In the genomic region with DNA sequence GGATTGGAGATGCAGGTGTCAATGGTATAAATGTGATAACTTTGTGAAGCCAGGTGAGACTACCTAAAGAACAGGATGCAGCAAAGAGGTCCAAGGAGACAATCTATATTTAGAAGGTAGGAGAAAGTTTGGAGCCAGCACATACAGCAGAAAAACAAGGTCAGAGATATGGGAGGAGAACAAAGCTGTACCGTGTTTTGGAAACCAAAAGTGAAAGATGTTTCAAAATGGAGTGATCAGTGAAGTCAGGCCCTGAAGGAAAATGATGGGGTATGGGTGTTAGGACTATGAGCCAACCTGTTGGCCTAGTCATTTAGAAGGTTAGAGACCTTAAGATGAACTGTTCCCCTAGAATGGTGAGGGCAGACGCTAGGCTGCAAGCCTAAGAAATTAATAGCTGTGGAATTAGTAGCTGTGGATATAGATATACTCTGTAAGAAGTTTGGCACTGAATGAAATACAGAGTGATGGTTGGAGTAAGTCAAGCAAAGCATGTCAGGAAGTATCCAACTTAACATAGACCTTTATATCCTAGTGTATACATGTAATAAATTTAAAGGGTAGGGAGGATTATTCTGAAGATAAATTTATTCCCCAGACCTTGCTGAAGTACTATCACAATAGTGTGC, we compare ENCODE assay signal across 15 cellular contexts.
DNase-seq lines count a peak whose midpoint lies in the region; ATAC-seq lines count a peak whose summit lies in the region.
"Had no signal": no experiment of that assay in that cellular context is flagged by ENCODE, and none has a peak within 500 bp of the region (broad histone marks: within the 10 kb centered on the region; RNA-seq: fewer than 3 reads in every experiment).

No MANE protein-coding gene starts in this region.

- H3K27ac Mint-ChIP-seq in stimulated activated naive B cell treated with anti-CD40 and anti-IgM and Interleukin-4, amounts not matched to agents 10 μg/mL and 1 μg/mL and 100 μg/mL, for 72 hours = peak overlapping the region; percentile 87
- H3K27ac Mint-ChIP-seq: activated naive CD4-positive, alpha-beta T cell treated with anti-CD3 and anti-CD28 coated beads for 36 hours; WTC11 had no signal

- ATAC-seq in Right ventricle myocardium superior (ENCODE audit: poor library complexity) (peak; percentile 66), HG02678 (IDR thresholded peaks at IDR 0.05; ENCODE audit: unreplicated experiment) (peak; percentile 50), HG03565 (IDR thresholded peaks at IDR 0.05; ENCODE audit: unreplicated experiment) (peak; percentile 38), HG02623 (IDR thresholded peaks at IDR 0.05; ENCODE audit: unreplicated experiment) (no peak)
- ATAC-seq in stimulated activated naive B cell treated with anti-CD40 and anti-IgM and Interleukin-4, amounts not matched to agents 10 μg/mL and 1 μg/mL and 100 μg/mL, for 72 hours (replicated peaks) = peak; percentile 26 to 31
- ATAC-seq: A549, foreskin keratinocyte, left colon, WTC11 had no signal

- peak overlapping the region; percentile 69 to 71 for H3K4me3 Mint-ChIP-seq in stimulated activated naive B cell treated with anti-CD40 and anti-IgM and Interleukin-4, amounts not matched to agents 10 μg/mL and 1 μg/mL and 100 μg/mL, for 72 hours
- H3K4me3 Mint-ChIP-seq: activated naive CD4-positive, alpha-beta T cell treated with anti-CD3 and anti-CD28 coated beads for 36 hours; WTC11 had no signal

- H3K36me3 Mint-ChIP-seq in stimulated activated naive B cell treated with anti-CD40 and anti-IgM and Interleukin-4, amounts not matched to agents 10 μg/mL and 1 μg/mL and 100 μg/mL, for 72 hours = peaks cover 15 to 21% of the 10 kb centered on the region in 2 donors
- H3K36me3 Mint-ChIP-seq: WTC11 had no signal

- intact Hi-C loops in Right ventricle myocardium superior (cut with DNase I) = no loop called here
- intact Hi-C loops in cardiac septum (cut with DNase I) = no loop called here

- no peaks in the 10 kb centered on the region for H3K27me3 Mint-ChIP-seq in stimulated activated naive B cell treated with anti-CD40 and anti-IgM and Interleukin-4, amounts not matched to agents 10 μg/mL and 1 μg/mL and 100 μg/mL, for 72 hours

- peaks cover 5 to 6% of the 10 kb centered on the region in 2 donors for H3K9me3 Mint-ChIP-seq in stimulated activated naive B cell treated with anti-CD40 and anti-IgM and Interleukin-4, amounts not matched to agents 10 μg/mL and 1 μg/mL and 100 μg/mL, for 72 hours
- H3K9me3 Mint-ChIP-seq: activated naive CD4-positive, alpha-beta T cell treated with anti-CD3 and anti-CD28 coated beads for 36 hours; WTC11 had no signal

- DNase-seq in Right ventricle myocardium superior (no peak), cardiac septum (ENCODE audit: low spot score) (no peak), globus pallidus (ENCODE audit: low spot score) (no peak), AML-193 (lab: John Stamatoyannopoulos, UW) (no peak)
- no peak for DNase-seq in stimulated activated naive B cell treated with anti-CD40 and anti-IgM and Interleukin-4, amounts not matched to agents 10 μg/mL and 1 μg/mL and 100 μg/mL, for 72 hours
- DNase-seq: activated naive CD4-positive, alpha-beta T cell treated with anti-CD3 and anti-CD28 coated beads for 36 hours; colonic mucosa; foreskin keratinocyte; left colon; ovary had no signal

- H3K4me1 Mint-ChIP-seq in stimulated activated naive B cell treated with anti-CD40 and anti-IgM and Interleukin-4, amounts not matched to agents 10 μg/mL and 1 μg/mL and 100 μg/mL, for 72 hours = peaks cover 44 to 69% of the 10 kb centered on the region in 2 donors
- H3K4me1 Mint-ChIP-seq: WTC11 had no signal
